ENCODE assay signal across 8 cellular contexts in the genomic region with DNA sequence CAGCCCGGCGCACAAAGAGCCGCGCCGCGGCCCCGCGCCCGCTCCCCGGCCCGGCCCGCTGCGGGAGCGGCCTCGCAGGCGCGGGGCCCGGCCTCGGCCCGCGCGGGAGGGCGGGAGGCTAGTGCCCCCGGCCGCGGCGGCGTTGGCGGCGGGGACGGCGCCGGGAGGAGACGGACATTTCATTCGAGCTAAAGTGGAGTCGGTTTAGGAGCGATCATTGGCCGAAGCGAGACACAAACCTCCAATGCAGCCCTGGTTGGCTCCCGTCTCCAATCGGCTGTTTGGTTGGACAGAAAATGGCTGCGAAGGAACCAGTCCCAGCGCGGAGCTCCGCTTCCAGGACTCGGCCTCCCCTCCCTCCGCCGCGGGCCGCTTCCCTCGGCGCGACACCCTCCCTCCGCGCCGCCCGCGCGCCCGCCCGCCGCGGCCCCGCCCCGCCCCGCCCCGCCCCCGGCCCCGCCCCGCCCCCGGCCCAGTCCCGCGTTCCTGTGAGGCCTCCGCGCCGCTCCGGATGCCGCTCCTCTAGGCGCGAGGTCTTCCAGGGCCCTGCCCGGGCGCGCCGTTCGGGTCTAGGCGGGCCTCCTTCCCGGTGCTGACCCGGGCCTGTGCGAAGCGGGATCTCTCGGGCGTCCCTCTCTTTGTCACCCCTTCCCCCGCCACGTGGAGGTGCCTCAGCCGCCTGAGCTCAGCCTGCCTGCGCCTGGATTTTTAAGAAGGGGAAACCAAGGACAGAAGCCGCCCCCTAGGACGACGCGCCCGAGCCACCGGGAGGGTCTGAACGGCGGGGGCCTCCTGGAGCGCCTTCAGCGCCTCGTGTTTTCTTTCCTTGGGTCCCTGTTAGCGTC. TPM values are rescaled to one million over a fixed set of nuclear protein-coding genes. Genes with fewer than 3 reads are reported as not detected.
A peak's percentile ranks its signal among the peaks of the same experiment; 100 is the strongest.
DNase-seq lines count a peak whose midpoint lies in the region; ATAC-seq and TF ChIP-seq lines count a peak whose summit lies in the region.

Gene NFYB (minus strand): TSS at position 309 of the 845 bp plus-strand sequence. CDS start 2,757 bp downstream, outside the sequence.

- peak; percentile 97 to 98 for ATAC-seq in natural killer cell treated with Interleukin-12 subunit alpha and Interleukin-12 subunit beta and Interleukin-15 and Interleukin-18, amount 100 ng/mL, for 72 hours
- ATAC-seq in stimulated activated naive CD8-positive, alpha-beta T cell treated with anti-CD3 and anti-CD28 coated beads, Interleukin-15, Interleukin-2, amounts not matched to agents 100 U/mL and 50 U/mL, for 24 hours, result peak; percentile 96

- POLR2A ChIA-PET in RWPE1 (lab: Yijun Ruan, JAX; ENCODE audit: low non-redundant PET), result interaction anchor here (0.6 kb wide), 1 partner anchor 34 kb away, joined by 4 read pairs; no protein-coding TSS in a partner anchor

- H3K27ac Mint-ChIP-seq in activated T-helper 2 cell treated with anti-CD3 and anti-CD28 coated beads, Interferon-gamma antibody, Interleukin-2, Interleukin-4, amounts not matched to agents 10 μg/mL and 5 μg/mL and 100 μg/mL, durations not matched to agents 14 hours and 24 hours and 36 hours, result peak within 1 kb of the TSS; percentile 86
- H3K27ac Mint-ChIP-seq in natural killer cell treated with Interleukin-12 subunit alpha and Interleukin-12 subunit beta and Interleukin-15 and Interleukin-18, amount 100 ng/mL, for 72 hours, result peak within 1 kb of the TSS; percentile 66 to 69

- TF ChIP-seq CTCF in LNCaP clone FGC (IDR thresholded peaks at IDR 0.05; ENCODE audit: control insufficient read depth, extremely low read depth, insufficient read depth) (no peak), RWPE1 (conservative IDR thresholded peaks at IDR 0.05; ENCODE audit: low read depth) (no peak)

- H3K36me3 Mint-ChIP-seq in activated T-helper 2 cell treated with anti-CD3 and anti-CD28 coated beads, Interferon-gamma antibody, Interleukin-2, Interleukin-4, amounts not matched to agents 10 μg/mL and 5 μg/mL and 100 μg/mL, durations not matched to agents 14 hours and 24 hours and 36 hours (ENCODE audit: low read depth), result no peaks in the 10 kb centered on the region
- H3K36me3 Mint-ChIP-seq in natural killer cell treated with Interleukin-12 subunit alpha and Interleukin-12 subunit beta and Interleukin-15 and Interleukin-18, amount 100 ng/mL, for 72 hours, result no peaks in the 10 kb centered on the region

- peak within 1 kb of the TSS; percentile 84 for H3K4me3 Mint-ChIP-seq in activated T-helper 2 cell treated with anti-CD3 and anti-CD28 coated beads, Interferon-gamma antibody, Interleukin-2, Interleukin-4, amounts not matched to agents 10 μg/mL and 5 μg/mL and 100 μg/mL, durations not matched to agents 14 hours and 24 hours and 36 hours (ENCODE audit: low read depth)
- peak within 1 kb of the TSS; percentile 83 for H3K4me3 Mint-ChIP-seq in natural killer cell treated with Interleukin-12 subunit alpha and Interleukin-12 subunit beta and Interleukin-15 and Interleukin-18, amount 100 ng/mL, for 72 hours

- H3K9me3 Mint-ChIP-seq in activated T-helper 2 cell treated with anti-CD3 and anti-CD28 coated beads, Interferon-gamma antibody, Interleukin-2, Interleukin-4, amounts not matched to agents 10 μg/mL and 5 μg/mL and 100 μg/mL, durations not matched to agents 14 hours and 24 hours and 36 hours, result no peaks in the 10 kb centered on the region
- H3K9me3 Mint-ChIP-seq in natural killer cell treated with Interleukin-12 subunit alpha and Interleukin-12 subunit beta and Interleukin-15 and Interleukin-18, amount 100 ng/mL, for 72 hours, result no peaks in the 10 kb centered on the region

- H3K27me3 Mint-ChIP-seq in activated T-helper 2 cell treated with anti-CD3 and anti-CD28 coated beads, Interferon-gamma antibody, Interleukin-2, Interleukin-4, amounts not matched to agents 10 μg/mL and 5 μg/mL and 100 μg/mL, durations not matched to agents 14 hours and 24 hours and 36 hours (ENCODE audit: low read depth), result peaks cover 14% of the 10 kb centered on the region
- peaks cover 7 to 12% of the 10 kb centered on the region in 2 donors for H3K27me3 Mint-ChIP-seq in natural killer cell treated with Interleukin-12 subunit alpha and Interleukin-12 subunit beta and Interleukin-15 and Interleukin-18, amount 100 ng/mL, for 72 hours

- H3K27ac ChIP-seq in RWPE1, result peak within 1 kb of the TSS; percentile 98

- peaks cover 17% of the 10 kb centered on the region for H3K4me1 Mint-ChIP-seq in activated T-helper 2 cell treated with anti-CD3 and anti-CD28 coated beads, Interferon-gamma antibody, Interleukin-2, Interleukin-4, amounts not matched to agents 10 μg/mL and 5 μg/mL and 100 μg/mL, durations not matched to agents 14 hours and 24 hours and 36 hours (ENCODE audit: low read depth)
- peaks cover 11 to 16% of the 10 kb centered on the region in 2 donors for H3K4me1 Mint-ChIP-seq in natural killer cell treated with Interleukin-12 subunit alpha and Interleukin-12 subunit beta and Interleukin-15 and Interleukin-18, amount 100 ng/mL, for 72 hours (ENCODE audit: low read depth in 2 of 2)

- H3K4me3 ChIP-seq in LNCaP clone FGC (ENCODE audit: low read depth, low read length), result peak within 1 kb of the TSS; percentile 66

- peak; percentile 98 for DNase-seq in Daoy (ENCODE audit: low read depth)
- DNase-seq in GOT3 (lab: John Stamatoyannopoulos, UW), result peak; percentile 54
- DNase-seq in LNCaP clone FGC (ENCODE audit: low read depth), result peak; percentile 95
- peak; percentile 97 for DNase-seq in RWPE1 (ENCODE audit: low spot score)
- DNase-seq in activated T-helper 2 cell treated with anti-CD3 and anti-CD28 coated beads, Interferon-gamma antibody, Interleukin-2, Interleukin-4, amounts not matched to agents 10 μg/mL and 5 μg/mL and 100 μg/mL, durations not matched to agents 14 hours and 24 hours and 36 hours (ENCODE audit: low spot score), result peak; percentile 91
- DNase-seq in fibroblast of peridontal ligament (ENCODE audit: extremely low read depth), result peak; percentile 97
- peak; percentile 93 for DNase-seq in natural killer cell treated with Interleukin-12 subunit alpha and Interleukin-12 subunit beta and Interleukin-15 and Interleukin-18, amount 100 ng/mL, for 72 hours (ENCODE audit: low spot score)
- peak; percentile 89 for DNase-seq in stimulated activated naive CD8-positive, alpha-beta T cell treated with anti-CD3 and anti-CD28 coated beads, Interleukin-15, Interleukin-2, amounts not matched to agents 100 U/mL and 50 U/mL, for 24 hours

- CTCF ChIA-PET in RWPE1 (lab: Yijun Ruan, JAX), result interaction anchor here (0.5 to 1.8 kb wide), 2 partner anchors 29 to 306 kb away, joined by 4 to 6 read pairs; no protein-coding TSS in a partner anchor

- intact Hi-C loops in activated T-helper 2 cell treated with anti-CD3 and anti-CD28 coated beads, Interferon-gamma antibody, Interleukin-2, Interleukin-4, amounts not matched to agents 10 μg/mL and 5 μg/mL and 100 μg/mL, durations not matched to agents 14 hours and 24 hours and 36 hours (cut with micrococcal nuclease), result loop anchor here (1.0 to 5.0 kb wide), 6 partner anchors 73 to 971 kb away; partner anchors contain the start of genes HCFC2, TDG and TXNRD1

RNA-seq across cellular contexts. Expression of gene NFYB, which starts in this region (rescaled TPM):
- total RNA-seq in Daoy (2014; rRNA removed; shearing (Covaris generic)), result 29.7 and 43.1 TPM in 2 replicates
- total RNA-seq in activated T-helper 2 cell treated with anti-CD3 and anti-CD28 coated beads, Interferon-gamma antibody, Interleukin-2, Interleukin-4, amounts not matched to agents 10 μg/mL and 5 μg/mL and 100 μg/mL, durations not matched to agents 14 hours and 24 hours and 36 hours, result 29.0 and 30.0 TPM in 2 replicates
- 10 to 100 TPM; 13.1 to 18.5 TPM for total RNA-seq in natural killer cell treated with Interleukin-12 subunit alpha and Interleukin-12 subunit beta and Interleukin-15 and Interleukin-18, amount 100 ng/mL, for 72 hours

Comparison
In these comparisons a context has a peak if more than half of its experiments do, and no peak if none do; other contexts are left out.
1. Peak in every context shown above with its lines: DNase-seq, ATAC-seq, H3K4me3 ChIP-seq and H3K27ac ChIP-seq.